Comparison of ENCODE assay signal across 8 cellular contexts in genomic region chr22:22770280-22770871, GRCh38.
A peak's percentile ranks its signal among the peaks of the same experiment; 100 is the strongest.
DNase-seq lines count a peak whose midpoint lies in the region; ATAC-seq and TF ChIP-seq lines count a peak whose summit lies in the region.

No MANE protein-coding gene starts in this region.

- intact Hi-C loops in sigmoid colon (cut with DNase I), result no loop called here

- peaks cover 6% of the 10 kb centered on the region for H3K27me3 Mint-ChIP-seq in CD4-positive, CD25-positive, alpha-beta regulatory T cell

- H3K36me3 ChIP-seq in CD4-positive, CD25-positive, alpha-beta regulatory T cell (ENCODE audit: control insufficient read depth, insufficient read depth, low read length), result no peaks in the 10 kb centered on the region
- H3K36me3 ChIP-seq in H7 (replicated peaks; ENCODE audit: control insufficient read depth, insufficient read depth, low read length) (no peaks in the 10 kb centered on the region), kidney epithelial cell (ENCODE audit: control insufficient read depth, insufficient read depth, low read length) (no peaks in the 10 kb centered on the region), sigmoid colon (no peaks in the 10 kb centered on the region)

- no peak for ATAC-seq in CD4-positive, CD25-positive, alpha-beta regulatory T cell (ENCODE audit: low read depth in 2 of 2)
- no peak for ATAC-seq in GM18519 (IDR thresholded peaks at IDR 0.05; ENCODE audit: low FRiP score, unreplicated experiment)

- TF ChIP-seq CTCF in astrocyte of the cerebellum (IDR thresholded peaks at IDR 0.05; ENCODE audit: low read depth, low read length, missing control alignments), result peak; percentile 75
- peak; percentile 90 for TF ChIP-seq CTCF in kidney epithelial cell (IDR thresholded peaks at IDR 0.05; ENCODE audit: insufficient read depth, low read length, poor library complexity, severe bottlenecking)
- peak in 1 of 4 experiments; percentile 38 for TF ChIP-seq CTCF in sigmoid colon (IDR thresholded peaks at IDR 0.05)

- no peaks in the 10 kb centered on the region for H3K9me3 Mint-ChIP-seq in CD4-positive, CD25-positive, alpha-beta regulatory T cell

- TF ChIP-seq POLR2A in sigmoid colon (IDR thresholded peaks at IDR 0.05), result no peak

- H3K27ac ChIP-seq in CD4-positive, CD25-positive, alpha-beta regulatory T cell (ENCODE audit: insufficient read depth, low read length, poor library complexity, severe bottlenecking), result no peak overlapping the region
- H3K27ac ChIP-seq in sigmoid colon, result no peak overlapping the region

- no peak for TF ChIP-seq EP300 in sigmoid colon (IDR thresholded peaks at IDR 0.05)

- no peaks in the 10 kb centered on the region for H3K27me3 ChIP-seq in CD4-positive, CD25-positive, alpha-beta regulatory T cell (ENCODE audit: control insufficient read depth, insufficient read depth, low read length)
- H3K27me3 ChIP-seq in H7 (ENCODE audit: control insufficient read depth, insufficient read depth, low read length) (peaks cover 29% of the 10 kb centered on the region), kidney epithelial cell (ENCODE audit: control insufficient read depth, insufficient read depth, low read length) (peaks cover 3% of the 10 kb centered on the region), sigmoid colon (no peaks in the 10 kb centered on the region)

- peak overlapping the region in 2 of 3 donors; percentile 15 to 47 for H3K27ac Mint-ChIP-seq in CD4-positive, CD25-positive, alpha-beta regulatory T cell

- DNase-seq in CD4-positive, CD25-positive, alpha-beta regulatory T cell, result peak in 2 of 3 donors; percentile 13 to 19
- peak; percentile 77 for DNase-seq in H7
- DNase-seq in SKM-1 (lab: John Stamatoyannopoulos, UW; ENCODE audit: unreplicated experiment), result peak; percentile 37
- DNase-seq in astrocyte of the cerebellum (ENCODE audit: low read depth), result no peak
- DNase-seq in kidney epithelial cell (ENCODE audit: low read depth), result no peak
- DNase-seq in stimulated activated CD8-positive, alpha-beta memory T cell treated with anti-CD3 and anti-CD28 coated beads, Interleukin-15, amount 100 ng/mL, for 48 hours (ENCODE audit: low read depth in 2 of 2), result peak; percentile 9 to 14
- no peak for DNase-seq in sigmoid colon

- H3K4me3 ChIP-seq in CD4-positive, CD25-positive, alpha-beta regulatory T cell (ENCODE audit: low read depth, low read length), result no peak overlapping the region
- H3K4me3 ChIP-seq in H7 (ENCODE audit: insufficient read depth, low read depth, low read length) (no peak overlapping the region), astrocyte of the cerebellum (ENCODE audit: low read depth, low read length) (no peak overlapping the region), kidney epithelial cell (ENCODE audit: low read depth, low read length) (no peak overlapping the region), sigmoid colon (no peak overlapping the region)

- H3K9me3 ChIP-seq in CD4-positive, CD25-positive, alpha-beta regulatory T cell (ENCODE audit: control insufficient read depth in 2 of 2, low read length in 2 of 2), result no peaks in the 10 kb centered on the region
- no peaks in the 10 kb centered on the region for H3K9me3 ChIP-seq in sigmoid colon

- in situ Hi-C loops in astrocyte of the cerebellum (cut with HindIII; ENCODE audit: low sequenced_read_pairs), result no loop called here

- no peaks in the 10 kb centered on the region for H3K36me3 Mint-ChIP-seq in CD4-positive, CD25-positive, alpha-beta regulatory T cell

- H3K4me1 ChIP-seq in CD4-positive, CD25-positive, alpha-beta regulatory T cell (ENCODE audit: control insufficient read depth, insufficient read depth, low read length, poor library complexity, severe bottlenecking), result no peaks in the 10 kb centered on the region
- H3K4me1 ChIP-seq in sigmoid colon, result no peaks in the 10 kb centered on the region

- 13 to 53% methylated on average over 4 of the region's 4 CpGs for WGBS in sigmoid colon, 2 donors

- H3K4me3 Mint-ChIP-seq in CD4-positive, CD25-positive, alpha-beta regulatory T cell, result no peak overlapping the region

- peaks cover 0 to 16% (median 5%) of the 10 kb centered on the region in 4 donors for H3K4me1 Mint-ChIP-seq in CD4-positive, CD25-positive, alpha-beta regulatory T cell

Comparison
In these comparisons a context has a peak if more than half of its experiments do, and no peak if none do; other contexts are left out.
1. DNase-seq: peak in CD4-positive, CD25-positive, alpha-beta regulatory T cell (2 of 3), H7 (single experiment), SKM-1 (single experiment) and stimulated activated CD8-positive, alpha-beta memory T cell treated with anti-CD3 and anti-CD28 coated beads, Interleukin-15, amount 100 ng/mL, for 48 hours (2 of 2); none in astrocyte of the cerebellum (single experiment), kidney epithelial cell (single experiment) and sigmoid colon (single experiment).